Comparison of ENCODE assay signal across 27 cellular contexts in genomic region chr3:123102826-123103225, GRCh38. TPM values are rescaled to one million over a fixed set of nuclear protein-coding genes. Genes with fewer than 3 reads are reported as not detected.
DNase-seq lines count a peak whose midpoint lies in the region; ATAC-seq and TF ChIP-seq lines count a peak whose summit lies in the region.
"Had no signal": no experiment of that assay in that cellular context is flagged by ENCODE, and none has a peak within 500 bp of the region (broad histone marks: within the 10 kb centered on the region; RNA-seq: fewer than 3 reads in every experiment).

No MANE protein-coding gene starts in this region.

- 30% methylated on average over 2 of the region's 2 CpGs for WGBS in liver
- WGBS in spleen, 5 donors = 88 to 96% (median 90%) methylated on average over 2 of the region's 2 CpGs

- peak overlapping the region; percentile 59 for H3K27ac ChIP-seq in WERI-Rb-1
- H3K27ac ChIP-seq in liver (ENCODE audit: low read depth in 1 of 2, low read length in 2 of 2) = peak overlapping the region; percentile 82 to 86
- no peak overlapping the region for H3K27ac ChIP-seq in spleen
- H3K27ac ChIP-seq: 22Rv1, C4-2B, PC-9, SJSA1 had no signal

- peak overlapping the region in 1 of 2 donors; percentile 16 for H3K9ac ChIP-seq in liver (ENCODE audit: low read depth in 1 of 2, low read length in 2 of 2)

- ATAC-seq in stimulated activated naive CD8-positive, alpha-beta T cell treated with anti-CD3 and anti-CD28 coated beads, Interleukin-15, Interleukin-2, amounts not matched to agents 100 U/mL and 50 U/mL, for 24 hours = no peak
- no peak for ATAC-seq in HG03097 (IDR thresholded peaks at IDR 0.05; ENCODE audit: low FRiP score, unreplicated experiment)
- ATAC-seq: CD8-positive, alpha-beta T cell; Right ventricle myocardium inferior had no signal

- H3K4me1 ChIP-seq in liver (ENCODE audit: control insufficient read depth in 4 of 4, insufficient read depth in 4 of 4, low read length in 3 of 4) (peaks cover 4 to 49% (median 28%) of the 10 kb centered on the region in 4 donors), spleen (peaks cover 0 to 13% (median 0%) of the 10 kb centered on the region in 6 donors)
- H3K4me1 ChIP-seq: HAP-1 had no signal

- intact Hi-C loops in spleen (cut with DNase I; ENCODE audit: low total_unique reads) = no loop called here

- TF ChIP-seq RAD21 in liver (IDR thresholded peaks at IDR 0.05) = peak; percentile 69 to 73

- no peak for TF ChIP-seq CTCF in WERI-Rb-1 (IDR thresholded peaks at IDR 0.05; ENCODE audit: low read depth, low read length)
- TF ChIP-seq CTCF in liver (IDR thresholded peaks at IDR 0.05; ENCODE audit: low read depth, low read length, missing input control) = no peak
- no peak for TF ChIP-seq CTCF in spleen (IDR thresholded peaks at IDR 0.05 in 8 of 11, conservative IDR thresholded peaks at IDR 0.05 in 3 of 11)

- H3K9me3 ChIP-seq in WERI-Rb-1 (ENCODE audit: severe bottlenecking) = no peaks in the 10 kb centered on the region
- no peaks in the 10 kb centered on the region for H3K9me3 ChIP-seq in liver (ENCODE audit: control insufficient read depth in 4 of 4, low read length in 3 of 4)
- no peaks in the 10 kb centered on the region for H3K9me3 ChIP-seq in spleen
- H3K9me3 ChIP-seq: Caco-2, HAP-1, SJSA1 had no signal

- H3K27me3 ChIP-seq in WERI-Rb-1 (ENCODE audit: insufficient read depth, low read depth, severe bottlenecking) (no peaks in the 10 kb centered on the region), liver (ENCODE audit: control insufficient read depth in 4 of 4, insufficient read depth in 4 of 4, low read length in 3 of 4) (no peaks in the 10 kb centered on the region), spleen (replicated peaks in 1 of 7) (no peaks in the 10 kb centered on the region)
- H3K27me3 ChIP-seq: SJSA1 had no signal

- H3K36me3 ChIP-seq in WERI-Rb-1 = peaks cover 86% of the 10 kb centered on the region
- peaks cover 18 to 39% (median 36%) of the 10 kb centered on the region in 4 donors for H3K36me3 ChIP-seq in liver (ENCODE audit: control insufficient read depth in 4 of 4, insufficient read depth in 3 of 4, low read depth in 1 of 4, low read length in 3 of 4)
- H3K36me3 ChIP-seq in spleen = peaks cover 0 to 92% (median 40%) of the 10 kb centered on the region in 6 donors

- peak; percentile 55 for DNase-seq in activated effector memory CD4-positive, alpha-beta T cell treated with anti-CD3 and anti-CD28 coated beads, Interleukin-2, amount 50 U/mL, for 16 hours
- DNase-seq in activated effector memory CD4-positive, alpha-beta T cell treated with Interleukin-2 at 50 U/mL for 16 hours = no peak
- DNase-seq in WERI-Rb-1 (no peak), spleen (peak; percentile 11), NCI-H1092 (lab: John Stamatoyannopoulos, UW) (no peak)
- no peak for DNase-seq in stimulated activated naive CD8-positive, alpha-beta T cell treated with anti-CD3 and anti-CD28 coated beads, Interleukin-15, Interleukin-2, amounts not matched to agents 100 U/mL and 50 U/mL, for 24 hours
- DNase-seq: Caco-2; CD8-positive, alpha-beta T cell; DMS153; DND-41; GOT3; HFFc6; IMR-90; KG1; NCI-H1048; NCI-H1417 treated with DMSO at 0.1 percent for 48 hours; NCI-H2081 treated with DMSO at 0.1 percent for 48 hours; NCI-H446; NCI-H526 treated with DMSO at 0.1 percent for 48 hours; PC-9 had no signal

- no peak for TF ChIP-seq POLR2A in spleen (IDR thresholded peaks at IDR 0.05)

- no peak overlapping the region for H3K4me3 ChIP-seq in WERI-Rb-1 (ENCODE audit: low read depth, low read length)
- H3K4me3 ChIP-seq in liver (ENCODE audit: low read depth in 1 of 3, low read length in 3 of 3) = no peak overlapping the region
- H3K4me3 ChIP-seq in spleen = no peak overlapping the region
- H3K4me3 ChIP-seq: HAP-1, PC-9, SJSA1 had no signal

TF ChIP-seq in liver, 16 proteins besides CTCF, POLR2A, EP300 and RAD21:
- TF ChIP-seq FOXA1 (IDR thresholded peaks at IDR 0.05) (peak; percentile 73), RXRA (IDR thresholded peaks at IDR 0.05) (peak; percentile 78 to 96), YY1 (IDR thresholded peaks at IDR 0.05) (peak; percentile 85), TAF1 (conservative IDR thresholded peaks at IDR 0.05) (no peak), ATF3 (IDR thresholded peaks at IDR 0.05) (peak; percentile 90), HNF4A (conservative IDR thresholded peaks at IDR 0.05) (peak; percentile 89 to 94), SP1 (IDR thresholded peaks at IDR 0.05) (peak; percentile 91), REST (IDR thresholded peaks at IDR 0.05) (peak; percentile 77), HNF4G (IDR thresholded peaks at IDR 0.05) (peak; percentile 80), ZBTB33 (IDR thresholded peaks at IDR 0.05) (peak; percentile 93), FOXA2 (IDR thresholded peaks at IDR 0.05) (peak; percentile 75), NR2F2 (IDR thresholded peaks at IDR 0.05) (no peak), JUND (IDR thresholded peaks at IDR 0.05) (peak; percentile 97), GABPA (IDR thresholded peaks at IDR 0.05 in 1 of 2, conservative IDR thresholded peaks at IDR 0.05 in 1 of 2) (peak in 1 of 2 donors; percentile 36), EGR1 (IDR thresholded peaks at IDR 0.05; ENCODE audit: low read depth in 2 of 2) (peak in 1 of 2 donors; percentile 84), MAX (IDR thresholded peaks at IDR 0.05) (peak; percentile 94)

RNA-seq across cellular contexts. Expression of gene PDIA5, which starts 36.0 kb away (rescaled TPM):
- total RNA-seq in liver = 10 to 100 TPM; 64.2 to 94.6 TPM
- 10 to 100 TPM; 36.8 to 62.3 TPM for polyA plus RNA-seq in liver
- 10 to 100 TPM; 16.9 to 30.2 (median 22.1) TPM for total RNA-seq in spleen
- 1 to 10 TPM; 5.8 to 8.9 (median 7.3) TPM for polyA plus RNA-seq in spleen

Comparison
In these comparisons a context has a peak if more than half of its experiments do, and no peak if none do; other contexts are left out.
1. DNase-seq: peak in activated effector memory CD4-positive, alpha-beta T cell treated with anti-CD3 and anti-CD28 coated beads, Interleukin-2, amount 50 U/mL, for 16 hours (single experiment) and spleen (single experiment); none in activated effector memory CD4-positive, alpha-beta T cell treated with Interleukin-2 at 50 U/mL for 16 hours (single experiment), WERI-Rb-1 (single experiment), stimulated activated naive CD8-positive, alpha-beta T cell treated with anti-CD3 and anti-CD28 coated beads, Interleukin-15, Interleukin-2, amounts not matched to agents 100 U/mL and 50 U/mL, for 24 hours (single experiment) and NCI-H1092 (single experiment).
2. H3K27ac ChIP-seq: peak in WERI-Rb-1 (single experiment) and liver (2 of 2); none in spleen (0 of 8).